ENCODE assay signal across 15 cellular contexts in the genomic region with DNA sequence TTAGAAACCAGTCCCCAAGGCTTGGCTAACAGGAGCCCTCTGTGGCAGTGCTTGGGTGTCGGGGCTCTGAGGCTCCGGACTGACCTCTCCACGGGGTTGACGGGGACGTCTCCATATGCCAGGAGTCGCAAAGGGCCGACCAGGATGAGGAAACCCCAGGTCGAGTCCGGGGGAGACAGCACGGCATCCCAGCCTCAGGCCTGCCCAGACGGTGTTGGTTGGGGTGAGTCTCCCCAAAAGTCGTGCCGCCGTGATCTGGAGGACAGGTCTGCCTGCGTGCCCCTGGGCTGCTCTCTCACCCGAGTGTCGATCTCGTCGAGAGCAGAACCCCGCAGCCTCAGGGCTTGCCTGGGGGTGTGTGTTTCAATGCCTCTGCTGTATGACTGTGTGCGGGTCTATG. TPM values are rescaled to one million over a fixed set of nuclear protein-coding genes. Genes with fewer than 3 reads are reported as not detected.
"Had no signal": no experiment of that assay in that cellular context is flagged by ENCODE, and none has a peak within 500 bp of the region (broad histone marks: within the 10 kb centered on the region; RNA-seq: fewer than 3 reads in every experiment).

No MANE protein-coding gene starts in this region.

RNA-seq across cellular contexts. Expression of gene ZNF716, which starts 35.0 kb away (rescaled TPM):
- total RNA-seq: activated B cell treated with CpG ODN at 0.5 μM for 24 hours; activated CD4-positive, alpha-beta memory T cell treated with anti-CD3 and anti-CD28 coated beads for 36 hours; activated CD4-positive, alpha-beta memory T cell treated with anti-CD3 and anti-CD28 coated beads, Interleukin-2, amount 10 ng/mL, durations not matched to agents 7 days and 5 days; activated CD4-positive, alpha-beta T cell treated with anti-CD3 and anti-CD28 coated beads for 36 hours; activated CD4-positive, alpha-beta T cell treated with anti-CD3 and anti-CD28 coated beads, Interleukin-2, amount 10 ng/mL, durations not matched to agents 24 days and 14 days; activated CD4-positive, alpha-beta T cell treated with anti-CD3 and anti-CD28 coated beads, Interleukin-2, amount 10 ng/mL, durations not matched to agents 7 days and 5 days; activated CD8-positive, alpha-beta memory T cell treated with anti-CD3 and anti-CD28 coated beads for 36 hours; activated CD8-positive, alpha-beta memory T cell treated with anti-CD3 and anti-CD28 coated beads, Interleukin-2, amount 10 ng/mL, durations not matched to agents 7 days and 5 days; activated CD8-positive, alpha-beta T cell treated with anti-CD3 and anti-CD28 coated beads for 36 hours; activated CD8-positive, alpha-beta T cell treated with anti-CD3 and anti-CD28 coated beads, Interleukin-2, amount 10 ng/mL, durations not matched to agents 7 days and 5 days; T-cell; T-helper 1 cell treated with Interleukin-12 subunit alpha and Interleukin-12 subunit beta and Interleukin-4 antibody, amounts not matched to agents 30 ng/mL and 1 ng/mL, for 36 hours; T-helper 17 cell; T-helper 2 cell treated with Interferon-gamma antibody and Interleukin-4, amounts not matched to agents 100 ng/mL and 5 ng/mL, for 36 hours; WTC11 had no signal
